Comparison of ENCODE assay signal across 27 cellular contexts in the genomic region with DNA sequence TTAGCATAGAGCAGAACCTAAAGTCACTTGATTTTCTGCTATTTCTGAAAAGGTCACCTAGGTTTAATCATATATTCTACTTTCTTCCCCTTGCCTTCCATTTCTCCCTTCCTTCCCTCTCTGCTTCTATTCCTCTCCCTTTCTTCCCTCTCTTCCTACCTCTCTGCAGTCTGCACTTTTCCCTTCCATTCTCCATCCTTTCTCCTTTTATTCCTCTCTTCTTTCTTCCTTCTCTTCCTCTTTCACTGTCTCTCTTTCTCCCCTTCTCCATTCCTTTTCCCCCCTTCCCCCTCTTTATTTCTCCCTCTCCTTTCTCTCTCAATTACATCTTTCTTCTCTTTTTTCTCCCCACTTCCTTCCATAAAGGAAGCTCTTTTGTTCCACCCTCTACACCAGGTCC.
"Had no signal": no experiment of that assay in that cellular context is flagged by ENCODE, and none has a peak within 500 bp of the region (broad histone marks: within the 10 kb centered on the region; RNA-seq: fewer than 3 reads in every experiment).

No MANE protein-coding gene starts in this region.

- ATAC-seq: stimulated activated effector memory CD8-positive, alpha-beta T cell treated with anti-CD3 and anti-CD28 coated beads, Interleukin-12 subunit alpha, Interleukin-12 subunit beta, amount 100 ng/mL, for 72 hours; stimulated activated memory B cell treated with anti-CD40 and anti-IgM and Interleukin-4, amounts not matched to agents 10 μg/mL and 1 μg/mL and 100 μg/mL, for 72 hours; stimulated activated naive B cell treated with anti-CD40 and anti-IgM and Interleukin-4, amounts not matched to agents 10 μg/mL and 1 μg/mL and 100 μg/mL, for 72 hours; stimulated activated naive CD8-positive, alpha-beta T cell treated with anti-CD3 and anti-CD28 coated beads, Interleukin-15, amount 100 ng/mL, for 72 hours; stimulated activated naive CD8-positive, alpha-beta T cell treated with anti-CD3 and anti-CD28 coated beads, Interleukin-15, Interleukin-2, amounts not matched to agents 100 U/mL and 50 U/mL, for 24 hours; upper lobe of right lung had no signal

- H3K27ac ChIP-seq: stomach, suprapubic skin, testis, thoracic aorta, thyroid gland, tibial artery, tibial nerve, transverse colon, upper lobe of left lung, upper lobe of right lung, uterus, vagina had no signal

- H3K4me3 ChIP-seq: stomach, suprapubic skin, testis, thoracic aorta, thyroid gland, tibial artery, tibial nerve, transverse colon, upper lobe of left lung, upper lobe of right lung, uterus, vagina had no signal

- H3K27me3 ChIP-seq: stomach, suprapubic skin, testis, thyroid gland, tibial artery, tibial nerve, transverse colon, upper lobe of left lung, upper lobe of right lung, uterus, vagina had no signal

- H3K9me3 ChIP-seq: stomach, suprapubic skin, testis, thoracic aorta, thyroid gland, tibial artery, tibial nerve, transverse colon, upper lobe of left lung, upper lobe of right lung, uterus, vagina had no signal

- DNase-seq: stimulated activated CD4-positive, alpha-beta T cell treated with anti-CD3 and anti-CD28 coated beads, Interleukin-2, amount 100 ng/mL, for 48 hours; stimulated activated CD4-positive, alpha-beta T cell treated with anti-CD3 and anti-CD28 coated beads, Interleukin-4, amount 100 ng/mL, for 1 hour; stimulated activated CD4-positive, alpha-beta T cell treated with anti-CD3 and anti-CD28 coated beads, Interleukin-4, amount 100 ng/mL, for 24 hours; stimulated activated CD4-positive, alpha-beta T cell treated with anti-CD3 and anti-CD28 coated beads, Interleukin-4, amount 100 ng/mL, for 4 hours; stimulated activated CD8-positive, alpha-beta memory T cell treated with anti-CD3 and anti-CD28 coated beads, Interleukin-4, amount 100 ng/mL, for 48 hours; stimulated activated naive B cell treated with anti-CD40 and anti-IgM and Interleukin-4, amounts not matched to agents 10 μg/mL and 1 μg/mL and 100 μg/mL, for 72 hours; stimulated activated naive CD4-positive, alpha-beta T cell; stimulated activated naive CD4-positive, alpha-beta T cell treated with Interleukin-2 at 50 U/mL for 16 hours; stimulated activated naive CD8-positive, alpha-beta T cell treated with anti-CD3 and anti-CD28 coated beads, Interleukin-15, amount 100 ng/mL, for 72 hours; stimulated activated naive CD8-positive, alpha-beta T cell treated with anti-CD3 and anti-CD28 coated beads, Interleukin-15, Interleukin-2, amounts not matched to agents 100 U/mL and 50 U/mL, for 24 hours; stomach; substantia nigra; testis; thyroid gland; tibial artery; transverse colon; trophoblast cell; upper lobe of left lung; upper lobe of right lung; uterus had no signal

- H3K4me1 ChIP-seq: stomach, suprapubic skin, testis, thyroid gland, tibial artery, tibial nerve, transverse colon, upper lobe of left lung, upper lobe of right lung, uterus, vagina had no signal

- H3K36me3 ChIP-seq: stomach, suprapubic skin, thoracic aorta, thyroid gland, tibial artery, tibial nerve, transverse colon, upper lobe of left lung, upper lobe of right lung, uterus, vagina had no signal

- FAIRE-seq: urothelium cell line had no signal
